In genomic region chrX:151151668-151152267, GRCh38 we compare ENCODE assay signal across 8 cellular contexts. TPM values are rescaled to one million over a fixed set of nuclear protein-coding genes. Genes with fewer than 3 reads are reported as not detected.
DNase-seq lines count a peak whose midpoint lies in the region; ATAC-seq and TF ChIP-seq lines count a peak whose summit lies in the region.

No MANE protein-coding gene starts in this region.

- H3K4me3 Mint-ChIP-seq in neural crest cell: no peak overlapping the region

- H3K36me3 ChIP-seq in left ventricle myocardium inferior: no peaks in the 10 kb centered on the region

- intact Hi-C loops in left ventricle myocardium inferior (cut with micrococcal nuclease) (loop anchor here (10.0 kb wide), 1 partner anchor 533 kb away; no protein-coding TSS in a partner anchor), Right ventricle myocardium superior (cut with DNase I) (loop anchor here (2.0 to 10.0 kb wide), 2 partner anchors 529 to 1483 kb away; partner anchors contain the start of gene GABRQ)

- no peak for ATAC-seq in Right ventricle myocardium superior (ENCODE audit: poor library complexity)
- ATAC-seq in HG03571 (IDR thresholded peaks at IDR 0.05; ENCODE audit: unreplicated experiment): no peak

- TF ChIP-seq CTCF in left ventricle myocardium inferior (IDR thresholded peaks at IDR 0.05; ENCODE audit: borderline replicate concordance) (peak; percentile 72), HFF-Myc (IDR thresholded peaks at IDR 0.05; ENCODE audit: low read depth, low read length, missing control alignments) (peak; percentile 58), WI38 (IDR thresholded peaks at IDR 0.05; ENCODE audit: low read depth, low read length) (peak; percentile 65), neural crest cell (conservative IDR thresholded peaks at IDR 0.05) (peak; percentile 82)

- peaks cover 8% of the 10 kb centered on the region for H3K4me1 Mint-ChIP-seq in neural crest cell

- H3K9me3 ChIP-seq in left ventricle myocardium inferior (replicated peaks): no peaks in the 10 kb centered on the region

- H3K27me3 Mint-ChIP-seq in neural crest cell (ENCODE audit: low read depth): peaks cover 80% of the 10 kb centered on the region

- H3K4me1 ChIP-seq in left ventricle myocardium inferior: no peaks in the 10 kb centered on the region

- no peak for DNase-seq in left ventricle myocardium inferior
- no peak for DNase-seq in Right ventricle myocardium superior
- DNase-seq in HFF-Myc (ENCODE audit: extremely low read depth, low read depth): peak; percentile 10
- DNase-seq in NCI-H2081 (lab: John Stamatoyannopoulos, UW): peak; percentile 27 to 35
- peak; percentile 48 to 79 for DNase-seq in erythroblast (lab: John Stamatoyannopoulos, UW)
- DNase-seq in neural crest cell (ENCODE audit: low read depth, low spot score): no peak

- H3K27me3 ChIP-seq in left ventricle myocardium inferior (ENCODE audit: low read depth): peaks cover 32% of the 10 kb centered on the region

- no peak overlapping the region for H3K27ac Mint-ChIP-seq in neural crest cell (ENCODE audit: unreplicated experiment)

- H3K4me3 ChIP-seq in left ventricle myocardium inferior: no peak overlapping the region
- H3K4me3 ChIP-seq in HFF-Myc (replicated peaks; ENCODE audit: low read depth, low read length): no peak overlapping the region
- no peak overlapping the region for H3K4me3 ChIP-seq in WI38 (ENCODE audit: low read depth, low read length)

- TF ChIP-seq POLR2A in erythroblast (IDR thresholded peaks at IDR 0.05; ENCODE audit: low read length): no peak

- no peak overlapping the region for H3K27ac ChIP-seq in left ventricle myocardium inferior (replicated peaks)

- H3K36me3 Mint-ChIP-seq in neural crest cell (ENCODE audit: low read depth): no peaks in the 10 kb centered on the region

- H3K9me3 Mint-ChIP-seq in neural crest cell: no peaks in the 10 kb centered on the region

RNA-seq across cellular contexts. Expression of gene GPR50, which starts 24.6 kb away (rescaled TPM):
- total RNA-seq in left ventricle myocardium inferior (not detected), Right ventricle myocardium superior (not detected), neural crest cell (3.7 and 4.4 TPM in 2 replicates)

Comparison
In these comparisons a context has a peak if more than half of its experiments do, and no peak if none do; other contexts are left out.
1. DNase-seq: peak in HFF-Myc (single experiment), NCI-H2081 (2 of 2) and erythroblast (2 of 2); none in left ventricle myocardium inferior (single experiment), Right ventricle myocardium superior (single experiment) and neural crest cell (single experiment).
2. Peak in every context shown above with its lines, with median percentiles within 50 percentile points of each other: CTCF ChIP-seq.